ENCODE assay signal across 28 cellular contexts in genomic region chr6:169664227-169664626, GRCh38.
"Had no signal": no experiment of that assay in that cellular context is flagged by ENCODE, and none has a peak within 500 bp of the region (broad histone marks: within the 10 kb centered on the region; RNA-seq: fewer than 3 reads in every experiment).

No MANE protein-coding gene starts in this region.

- H3K36me3 ChIP-seq: ovary had no signal

- H3K9me3 ChIP-seq: left lung, ovary, right atrium auricular region, right lobe of liver, tibial nerve, vagina had no signal

- DNase-seq: hypothalamus; immature natural killer cell; kidney; left colon; left lung; mesendoderm; naive B cell; natural killer cell; nephron progenitor cell; ovary; right lobe of liver; stimulated activated CD4-positive, alpha-beta T cell treated with anti-CD3 and anti-CD28 coated beads, Interleukin-12 subunit alpha, Interleukin-12 subunit beta, amount 100 ng/mL, for 4 hours; stimulated activated CD4-positive, alpha-beta T cell treated with anti-CD3 and anti-CD28 coated beads, Interleukin-15, amount 100 ng/mL, for 24 hours; stimulated activated CD4-positive, alpha-beta T cell treated with anti-CD3 and anti-CD28 coated beads, Interleukin-2, amount 100 ng/mL, for 24 hours; stimulated activated CD4-positive, alpha-beta T cell treated with anti-CD3 and anti-CD28 coated beads, Interleukin-4, amount 100 ng/mL, for 24 hours; stimulated activated naive CD4-positive, alpha-beta T cell; stimulated activated naive CD8-positive, alpha-beta T cell treated with anti-CD3 and anti-CD28 coated beads, Interleukin-15, amount 100 ng/mL, for 72 hours; substantia nigra had no signal

- H3K27ac Mint-ChIP-seq: immature natural killer cell; mesothelial cell of epicardium; natural killer cell; neural progenitor cell; progenitor cell of endocrine pancreas; stimulated activated effector memory CD8-positive, alpha-beta T cell treated with anti-CD3 and anti-CD28 coated beads, Interleukin-12 subunit alpha, Interleukin-12 subunit beta, amount 100 ng/mL, for 72 hours; type B pancreatic cell had no signal

- H3K4me3 Mint-ChIP-seq: immature natural killer cell; mesothelial cell of epicardium; natural killer cell; nephron progenitor cell; neural progenitor cell; stimulated activated effector memory CD8-positive, alpha-beta T cell treated with anti-CD3 and anti-CD28 coated beads, Interleukin-12 subunit alpha, Interleukin-12 subunit beta, amount 100 ng/mL, for 72 hours; stimulated activated naive CD8-positive, alpha-beta T cell treated with anti-CD3 and anti-CD28 coated beads, Interleukin-15, amount 100 ng/mL, for 72 hours; type B pancreatic cell had no signal

- H3K27me3 Mint-ChIP-seq: naive B cell; progenitor cell of endocrine pancreas; stimulated activated naive CD8-positive, alpha-beta T cell treated with anti-CD3 and anti-CD28 coated beads, Interleukin-15, amount 100 ng/mL, for 72 hours; type B pancreatic cell had no signal

- H3K4me1 ChIP-seq: neural progenitor cell, right atrium auricular region, right lobe of liver, vagina had no signal

- H3K4me3 ChIP-seq: left lung, lung, neural progenitor cell, ovary, right atrium auricular region, right lobe of liver, skin epidermis, tibial nerve, vagina had no signal

- H3K27me3 ChIP-seq: left lung, neural progenitor cell, ovary, right atrium auricular region, right lobe of liver, tibial nerve, vagina had no signal

- ATAC-seq: left colon; left lung; natural killer cell; right lobe of liver; stimulated activated effector memory CD8-positive, alpha-beta T cell treated with anti-CD3 and anti-CD28 coated beads, Interleukin-12 subunit alpha, Interleukin-12 subunit beta, amount 100 ng/mL, for 72 hours had no signal

- H3K9me3 Mint-ChIP-seq: immature natural killer cell; mesothelial cell of epicardium; naive B cell; natural killer cell; nephron progenitor cell; neural progenitor cell; stimulated activated effector memory CD8-positive, alpha-beta T cell treated with anti-CD3 and anti-CD28 coated beads, Interleukin-12 subunit alpha, Interleukin-12 subunit beta, amount 100 ng/mL, for 72 hours; stimulated activated naive CD8-positive, alpha-beta T cell treated with anti-CD3 and anti-CD28 coated beads, Interleukin-15, amount 100 ng/mL, for 72 hours; type B pancreatic cell had no signal

- H3K27ac ChIP-seq: left lung, neural progenitor cell, ovary, right atrium auricular region, right lobe of liver, skin epidermis, tibial nerve, vagina had no signal

- H3K4me1 Mint-ChIP-seq: immature natural killer cell; mesothelial cell of epicardium; neural progenitor cell; stimulated activated naive CD8-positive, alpha-beta T cell treated with anti-CD3 and anti-CD28 coated beads, Interleukin-15, amount 100 ng/mL, for 72 hours had no signal

- H3K36me3 Mint-ChIP-seq: natural killer cell had no signal
